In the genomic region with DNA sequence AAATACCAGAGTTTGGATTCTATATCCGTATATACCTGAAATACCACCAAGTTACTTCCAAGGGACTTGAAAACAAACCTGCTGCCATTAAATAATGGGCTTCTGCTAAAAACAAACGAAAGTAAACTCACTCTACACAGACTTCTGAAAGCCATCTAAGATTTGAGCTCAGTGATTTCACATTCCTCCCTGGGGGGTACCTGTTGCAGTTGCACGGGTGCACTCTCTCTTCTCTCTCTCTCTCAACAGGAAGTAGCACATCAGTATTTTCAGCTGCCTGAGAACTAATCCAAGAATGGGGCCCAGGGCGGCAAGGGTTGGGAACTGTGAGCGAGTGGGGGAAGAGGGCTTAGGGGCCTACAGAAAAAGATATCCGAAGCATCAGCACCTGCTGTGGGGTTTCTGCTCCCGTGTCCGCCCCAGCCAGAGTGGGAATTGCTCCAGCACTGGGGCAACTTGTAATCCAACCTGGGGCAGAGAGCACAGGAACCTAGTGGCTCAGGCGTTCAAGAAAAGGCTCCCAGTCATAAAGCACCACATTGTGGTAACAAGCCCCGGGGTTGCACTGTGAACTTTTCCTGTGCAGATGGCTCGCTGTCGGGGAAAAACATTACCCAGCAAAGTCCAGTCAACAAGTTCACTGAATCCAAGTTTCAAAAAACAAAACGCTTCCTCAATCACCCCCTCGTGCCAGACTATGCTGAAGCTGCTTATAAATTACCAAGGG, we compare ENCODE assay signal across 1 cellular context.
TF ChIP-seq lines count a peak whose summit lies in the region.

No MANE protein-coding gene starts in this region.

TF ChIP-seq in GM12878, 131 proteins besides CTCF, POLR2A, EP300 and RAD21 (continued from another document):
- TF ChIP-seq, protein P1, sequence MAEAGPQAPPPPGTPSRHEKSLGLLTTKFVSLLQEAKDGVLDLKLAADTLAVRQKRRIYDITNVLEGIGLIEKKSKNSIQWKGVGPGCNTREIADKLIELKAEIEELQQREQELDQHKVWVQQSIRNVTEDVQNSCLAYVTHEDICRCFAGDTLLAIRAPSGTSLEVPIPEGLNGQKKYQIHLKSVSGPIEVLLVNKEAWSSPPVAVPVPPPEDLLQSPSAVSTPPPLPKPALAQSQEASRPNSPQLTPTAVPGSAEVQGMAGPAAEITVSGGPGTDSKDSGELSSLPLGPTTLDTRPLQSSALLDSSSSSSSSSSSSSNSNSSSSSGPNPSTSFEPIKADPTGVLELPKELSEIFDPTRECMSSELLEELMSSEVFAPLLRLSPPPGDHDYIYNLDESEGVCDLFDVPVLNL (IDR thresholded peaks at IDR 0.05; ENCODE audit: low read depth, low read length): no peak
- no peak for TF ChIP-seq HCFC1 (IDR thresholded peaks at IDR 0.05; ENCODE audit: low read length)
